In the genomic region with DNA sequence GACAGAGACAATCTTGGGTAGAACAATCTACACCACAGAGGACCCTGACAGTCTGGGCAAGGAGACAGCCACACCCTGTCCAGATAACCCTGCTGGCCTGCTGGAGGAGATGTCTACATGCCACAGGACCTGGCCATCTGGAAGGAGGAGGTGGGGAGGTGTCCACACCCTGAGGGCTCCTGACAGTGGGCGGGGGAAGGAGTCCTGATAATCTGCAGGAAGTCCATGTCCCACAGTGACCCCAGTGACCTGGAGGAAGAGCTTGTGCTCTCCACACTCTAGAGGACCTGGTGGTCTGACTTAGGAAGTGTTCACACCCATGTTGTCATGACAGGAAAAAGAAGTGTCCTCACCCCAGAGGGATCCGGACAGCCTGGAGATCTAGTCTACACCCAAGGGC, we compare ENCODE assay signal across 28 cellular contexts. TPM values are rescaled to one million over a fixed set of nuclear protein-coding genes. Genes with fewer than 3 reads are reported as not detected.
DNase-seq lines count a peak whose midpoint lies in the region; ATAC-seq, FAIRE-seq and TF ChIP-seq lines count a peak whose summit lies in the region.
"Had no signal": no experiment of that assay in that cellular context is flagged by ENCODE, and none has a peak within 500 bp of the region (broad histone marks: within the 10 kb centered on the region; RNA-seq: fewer than 3 reads in every experiment).

No MANE protein-coding gene starts in this region.

- peaks cover 79% of the 10 kb centered on the region for H3K79me2 ChIP-seq in K562 (ENCODE audit: control insufficient read depth, insufficient read depth, low read length)

- peaks cover 15% of the 10 kb centered on the region for H4K20me1 ChIP-seq in K562 (replicated peaks; ENCODE audit: control insufficient read depth, insufficient read depth, low read length)

- H3K4me3 ChIP-seq in K562 = no peak overlapping the region
- H3K4me3 ChIP-seq in lower leg skin (ENCODE audit: low read depth, poor library complexity, severe bottlenecking) = no peak overlapping the region
- H3K4me3 ChIP-seq: MG63 had no signal

- no TSS peak for BruUV-seq in K562 (replicated peaks; lab: Mats Ljungman, UMichigan)

- H3K27ac Mint-ChIP-seq in activated naive CD4-positive, alpha-beta T cell treated with anti-CD3 and anti-CD28 coated beads, Interleukin-2, amount 10 ng/mL, durations not matched to agents 7 days and 5 days = peak overlapping the region; percentile 71

- H3K9me1 ChIP-seq in K562 (ENCODE audit: control insufficient read depth, insufficient read depth, low read length) = no peaks in the 10 kb centered on the region

- peak; percentile 95 for FAIRE-seq in K562 (lab: Jason Lieb, UNC)
- FAIRE-seq: D721Med, RCC 7860 had no signal

- CTCF ChIA-PET in activated naive CD4-positive, alpha-beta T cell treated with anti-CD3 and anti-CD28 coated beads, Interleukin-2, amount 10 ng/mL, durations not matched to agents 7 days and 5 days (lab: Charles Lee) = no interaction called here
- CTCF ChIA-PET in K562 (lab: Yijun Ruan, JAX; ENCODE audit: low intra/inter-chr PET ratio) = no interaction called here

- ATAC-seq in K562 (peak; percentile 83), HG02610 (IDR thresholded peaks at IDR 0.05; ENCODE audit: unreplicated experiment) (no peak)

- TF ChIP-seq POLR2A in K562 (conservative IDR thresholded peaks at IDR 0.05) (no peak), lower leg skin (IDR thresholded peaks at IDR 0.05) (no peak)

- peak overlapping the region; percentile 79; the same call in 1 of the 2 replicates for H3K27ac ChIP-seq in 22Rv1
- H3K27ac ChIP-seq in K562 (ENCODE audit: extremely low read depth, low read depth, low read length) = peak overlapping the region; percentile 65; the same call in 2 of the 3 replicates
- H3K27ac ChIP-seq: C4-2B had no signal

- peak overlapping the region; percentile 10 to 77; a peak in 3 of 4 replicates for H3K9ac ChIP-seq in K562 (ENCODE audit: insufficient read depth in 1 of 2, low read depth in 2 of 2, low read length in 2 of 2)

- TF ChIP-seq RAD21 in K562 (CRISPR knock-in tag; conservative IDR thresholded peaks at IDR 0.05 in 1 of 2, IDR thresholded peaks at IDR 0.05 in 1 of 2) = peak in 1 of 2 experiments; percentile 20; a peak in 1 of 4 replicates

- H3K4me1 ChIP-seq in K562 (replicated peaks in 1 of 2; ENCODE audit: control insufficient read depth in 2 of 2, insufficient read depth in 2 of 2, low read length in 2 of 2) = peaks cover 31 to 34% of the 10 kb centered on the region in 2 experiments

- peak overlapping the region; percentile 52 for H3K4me2 ChIP-seq in K562 (ENCODE audit: insufficient read depth, low read length)

- no peak overlapping the region for H2AFZ ChIP-seq in K562 (ENCODE audit: low read depth, low read length)

- peaks cover 55% of the 10 kb centered on the region for H3K4me1 Mint-ChIP-seq in activated naive CD4-positive, alpha-beta T cell treated with anti-CD3 and anti-CD28 coated beads, Interleukin-2, amount 10 ng/mL, durations not matched to agents 7 days and 5 days

- POLR2A ChIA-PET in K562 (lab: Yijun Ruan, JAX) = interaction anchor here (1.0 to 1.3 kb wide), 2 partner anchors 8 to 10 kb away, joined by 3 to 8 read pairs; no protein-coding TSS in a partner anchor

- H3K36me3 ChIP-seq in K562 (ENCODE audit: control insufficient read depth, insufficient read depth, low read length) = peaks cover 90% of the 10 kb centered on the region

- WGBS in K562 (ENCODE audit: insufficient coverage, low coverage, missing lambda C conversion rate) = 0% methylated on average over 1 of the region's 2 CpGs
- WGBS in lower leg skin, 2 donors = 62% methylated on average over 2 of the region's 2 CpGs; no CpG with 5 or more reads in 1 of the 2 donors

- peaks cover 52% of the 10 kb centered on the region for H3K36me3 Mint-ChIP-seq in activated naive CD4-positive, alpha-beta T cell treated with anti-CD3 and anti-CD28 coated beads, Interleukin-2, amount 10 ng/mL, durations not matched to agents 7 days and 5 days

- in situ Hi-C loops in K562 (cut with MboI) = no loop called here

- TF ChIP-seq CTCF in 22Rv1 (IDR thresholded peaks at IDR 0.05) = no peak
- no peak for TF ChIP-seq CTCF in K562 (IDR thresholded peaks at IDR 0.05 in 2 of 3, conservative IDR thresholded peaks at IDR 0.05 in 1 of 3; ENCODE audit: insufficient read depth in 2 of 3, low read depth in 1 of 3, low read length in 3 of 3)
- no peak for TF ChIP-seq CTCF in lower leg skin (IDR thresholded peaks at IDR 0.05)

- intact Hi-C loops in K562 (cut with micrococcal nuclease) = loop anchor here (5.0 kb wide), 1 partner anchor 35 kb away; no protein-coding TSS in a partner anchor
- intact Hi-C loops in lower leg skin (cut with DNase I; ENCODE audit: low total_unique reads) = no loop called here

- TF ChIP-seq EP300 in K562 (IDR thresholded peaks at IDR 0.05; ENCODE audit: low read length) = no peak; the same call in 1 of the 2 replicates

- H3K27me3 Mint-ChIP-seq in activated naive CD4-positive, alpha-beta T cell treated with anti-CD3 and anti-CD28 coated beads, Interleukin-2, amount 10 ng/mL, durations not matched to agents 7 days and 5 days = no peaks in the 10 kb centered on the region

- H3K9me3 Mint-ChIP-seq in activated naive CD4-positive, alpha-beta T cell treated with anti-CD3 and anti-CD28 coated beads, Interleukin-2, amount 10 ng/mL, durations not matched to agents 7 days and 5 days = no peaks in the 10 kb centered on the region

- no peaks in the 10 kb centered on the region for H3K9me3 ChIP-seq in K562 (replicated peaks; ENCODE audit: control insufficient read depth, insufficient read depth, low read depth, low read length)
- H3K9me3 ChIP-seq: MG63 had no signal

- H3K4me3 Mint-ChIP-seq in activated naive CD4-positive, alpha-beta T cell treated with anti-CD3 and anti-CD28 coated beads, Interleukin-2, amount 10 ng/mL, durations not matched to agents 7 days and 5 days = no peak overlapping the region

- no peak for DNase-seq in activated naive CD4-positive, alpha-beta T cell treated with anti-CD3 and anti-CD28 coated beads, Interleukin-2, amount 10 ng/mL, durations not matched to agents 7 days and 5 days
- no peak for DNase-seq in activated naive CD4-positive, alpha-beta T cell (lab: John Stamatoyannopoulos, UW)
- DNase-seq in OCI-M1 (lab: John Stamatoyannopoulos, UW) (peak; percentile 29), K562 (ENCODE audit: extremely low read depth in 1 of 4, low spot score in 3 of 4) (peak; percentile 55 to 88 (median 72)), lower leg skin (ENCODE audit: low spot score in 2 of 2) (no peak)
- no peak for DNase-seq in activated CD4-positive, alpha-beta T cell treated with anti-CD3 and anti-CD28 coated beads, Interleukin-2, amount 50 U/mL, for 1 hour
- DNase-seq: AML-193, DMS53, EL, GF-D8, GOT3, HCEC 1CT, Kasumi-1, MG63, NCI-H1048, NCI-H1417 treated with DMSO at 0.1 percent for 48 hours, NCI-H187, NCI-H446, NCI-H526, SHP77 treated with DMSO at 0.1 percent for 48 hours had no signal

- no peaks in the 10 kb centered on the region for H3K27me3 ChIP-seq in K562 (ENCODE audit: control insufficient read depth in 2 of 2, insufficient read depth in 2 of 2, low read length in 2 of 2)
- H3K27me3 ChIP-seq: MG63 had no signal

RNA-seq across cellular contexts. Expression of a gene that starts 5.5 kb away (rescaled TPM):
- total RNA-seq in K562 (2011; cell fraction: chromatin; rRNA removed; ENCODE audit: low replicate concordance) = 9.5 and 28.8 TPM in 2 replicates
- total RNA-seq in K562 (2011; cell fraction: nucleolus; rRNA removed) = 29.4 and 31.5 TPM in 2 replicates
- total RNA-seq in K562 (2011; cell fraction: nucleoplasm; rRNA removed) = 20.1 and 21.3 TPM in 2 replicates
- 21.7 and 29.1 TPM in 2 replicates for total RNA-seq in K562 (2014; rRNA removed)
- 11.5 and 13.1 TPM in 2 replicates for total RNA-seq in K562 (2014; rRNA removed; fragmentation: Illumina TruSeq; extraction: Trizol)
- total RNA-seq in K562 (2015; rRNA removed; fragmentation: Illumina TruSeq; extraction: Trizol) = 17.9 and 19.0 TPM in 2 replicates
- 31.9 and 34.7 TPM in 2 replicates for total RNA-seq in K562 (2021)
- polyA plus RNA-seq in K562 (2011; rRNA removed) = 13.8 and 26.0 TPM in 2 replicates
- polyA plus RNA-seq in K562 (2011; cell fraction: cytosol; rRNA removed) = 23.8 and 37.0 TPM in 2 replicates
- 38.1 and 50.4 TPM in 2 replicates for polyA plus RNA-seq in K562 (2011; cell fraction: nucleus; rRNA removed)
- 26.5 and 33.6 TPM in 2 replicates for polyA plus RNA-seq in K562 (2012)
- polyA plus RNA-seq in K562 (2014; fragmentation: Illumina TruSeq; extraction: Trizol) = 32.1 and 33.5 TPM in 2 replicates
- 1 to 10 TPM; 4.7 to 6.5 TPM for polyA plus RNA-seq in K562 (2014; fragmentation: Nextera tagmentation; extraction: Ambion mirVana)
- polyA plus RNA-seq in K562 (2014; rRNA removed) = 19.0 and 19.4 TPM in 2 replicates
- 16.9 and 18.2 TPM in 2 replicates for polyA minus RNA-seq in K562 (2011; rRNA and poly(A)+ RNA removed)
- polyA minus RNA-seq in K562 (2011; cell fraction: cytosol; rRNA and poly(A)+ RNA removed) = 18.5 and 20.0 TPM in 2 replicates
- 15.3 and 17.7 TPM in 2 replicates for polyA minus RNA-seq in K562 (2011; cell fraction: nucleus; rRNA and poly(A)+ RNA removed)
- total RNA-seq in lower leg skin = 10 to 100 TPM in 1 of 4 donors, 1 to 10 TPM in 3; 6.7 to 15.0 (median 9.2) TPM

RNA-seq across cellular contexts. Expression of a gene that starts 18.4 kb away (rescaled TPM):
- 0.72 and 3.4 TPM in 2 replicates for total RNA-seq in K562 (2011; cell fraction: chromatin; rRNA removed; ENCODE audit: low replicate concordance)
- total RNA-seq in K562 (2011; cell fraction: nucleolus; rRNA removed) = 2.2 and 2.8 TPM in 2 replicates
- total RNA-seq in K562 (2011; cell fraction: nucleoplasm; rRNA removed) = 0.95 and 3.4 TPM in 2 replicates
- total RNA-seq in K562 (2014; rRNA removed) = 8.8 and 9.7 TPM in 2 replicates
- 2.4 and 2.9 TPM in 2 replicates for total RNA-seq in K562 (2014; rRNA removed; fragmentation: Illumina TruSeq; extraction: Trizol)
- total RNA-seq in K562 (2015; rRNA removed; fragmentation: Illumina TruSeq; extraction: Trizol) = 5.9 and 7.9 TPM in 2 replicates
- total RNA-seq in K562 (2021) = 10.8 and 15.7 TPM in 2 replicates
- 1.2 and 20.4 TPM in 2 replicates for polyA plus RNA-seq in K562 (2011; rRNA removed)
- polyA plus RNA-seq in K562 (2011; cell fraction: cytosol; rRNA removed) = 2.1 and 14.4 TPM in 2 replicates
- polyA plus RNA-seq in K562 (2011; cell fraction: nucleus; rRNA removed) = 8.1 and 32.0 TPM in 2 replicates
- 15.0 and 38.9 TPM in 2 replicates for polyA plus RNA-seq in K562 (2012)
- polyA plus RNA-seq in K562 (2014; fragmentation: Illumina TruSeq; extraction: Trizol) = 16.1 and 17.7 TPM in 2 replicates
- under 1 TPM; 0.11 to 0.25 TPM for polyA plus RNA-seq in K562 (2014; fragmentation: Nextera tagmentation; extraction: Ambion mirVana)
- 3.8 and 4.3 TPM in 2 replicates for polyA plus RNA-seq in K562 (2014; rRNA removed)
- 1.6 and 7.1 TPM in 2 replicates for polyA minus RNA-seq in K562 (2011; rRNA and poly(A)+ RNA removed)
- 4.1 and 34.6 TPM in 2 replicates for polyA minus RNA-seq in K562 (2011; cell fraction: cytosol; rRNA and poly(A)+ RNA removed)
- polyA minus RNA-seq in K562 (2011; cell fraction: nucleus; rRNA and poly(A)+ RNA removed) = 2.3 and 18.2 TPM in 2 replicates
- total RNA-seq in lower leg skin = 1 to 10 TPM; 1.3 to 4.1 (median 3.2) TPM
- polyA plus RNA-seq: AG04450 had no signal

RNA-seq across cellular contexts. Expression of a gene that starts 59.5 kb away (rescaled TPM):
- total RNA-seq in K562 (2011; cell fraction: chromatin; rRNA removed; ENCODE audit: low replicate concordance) = not detected in 2 replicates
- total RNA-seq in K562 (2011; cell fraction: nucleolus; rRNA removed) = not detected in 2 replicates
- total RNA-seq in K562 (2011; cell fraction: nucleoplasm; rRNA removed) = not detected in 2 replicates
- total RNA-seq in K562 (2014; rRNA removed) (0.27 and 1.1 TPM in 2 replicates), K562 (2014; rRNA removed; fragmentation: Illumina TruSeq; extraction: Trizol) (1.5 and 1.7 TPM in 2 replicates), K562 (2015; rRNA removed; fragmentation: Illumina TruSeq; extraction: Trizol) (1.7 and 2.2 TPM in 2 replicates), K562 (2021) (1.4 and 1.9 TPM in 2 replicates), lower leg skin (not detected)
- polyA plus RNA-seq in K562 (2011; rRNA removed) (3.4 and 4.3 TPM in 2 replicates), K562 (2014; fragmentation: Illumina TruSeq; extraction: Trizol) (2.2 and 3.1 TPM in 2 replicates), K562 (2014; fragmentation: Nextera tagmentation; extraction: Ambion mirVana) (1 to 10 TPM; 3.8 to 4.4 TPM), K562 (2014; rRNA removed) (2.0 and 3.2 TPM in 2 replicates)
- 4.0 and 5.8 TPM in 2 replicates for polyA plus RNA-seq in K562 (2011; cell fraction: cytosol; rRNA removed)
- polyA plus RNA-seq in K562 (2011; cell fraction: nucleus; rRNA removed) = 0.81 and 0.94 TPM in 2 replicates
- polyA plus RNA-seq in K562 (2012) = 1.1 and 2.9 TPM in 2 replicates
- polyA minus RNA-seq in K562 (2011; rRNA and poly(A)+ RNA removed) = 0.88 and 1.2 TPM in 2 replicates
- not detected in 2 replicates for polyA minus RNA-seq in K562 (2011; cell fraction: cytosol; rRNA and poly(A)+ RNA removed)
- not detected in 2 replicates for polyA minus RNA-seq in K562 (2011; cell fraction: nucleus; rRNA and poly(A)+ RNA removed)
- total RNA-seq: A172, OCI-LY7 had no signal
- polyA plus RNA-seq: AG04450 had no signal

Comparison
In these comparisons a context has a peak if more than half of its experiments do, and no peak if none do; other contexts are left out.
1. DNase-seq: peak in OCI-M1 (single experiment) and K562 (4 of 4); none in activated naive CD4-positive, alpha-beta T cell treated with anti-CD3 and anti-CD28 coated beads, Interleukin-2, amount 10 ng/mL, durations not matched to agents 7 days and 5 days (single experiment), activated naive CD4-positive, alpha-beta T cell (0 of 4), lower leg skin (0 of 2) and activated CD4-positive, alpha-beta T cell treated with anti-CD3 and anti-CD28 coated beads, Interleukin-2, amount 50 U/mL, for 1 hour (single experiment).